Comparison of ENCODE assay signal across 8 cellular contexts in genomic region chr2:137964066-137964858, GRCh38. TPM values are rescaled to one million over a fixed set of nuclear protein-coding genes. Genes with fewer than 3 reads are reported as not detected.
DNase-seq lines count a peak whose midpoint lies in the region; ATAC-seq and TF ChIP-seq lines count a peak whose summit lies in the region.

Gene HNMT, plus strand, starts transcription at chr2:137964473. Its CDS starts 19 bp downstream, at chr2:137964492.

- H3K9me3 Mint-ChIP-seq in dendritic cell treated with granulocyte-macrophage colony-stimulating factor and Interleukin-4, amounts not matched to agents 40 ng/mL and 50 ng/mL, for 4 days: peaks cover 18% of the 10 kb centered on the region

- no peak for TF ChIP-seq EP300 in suprapubic skin (IDR thresholded peaks at IDR 0.05)

- TF ChIP-seq POLR2A in suprapubic skin (IDR thresholded peaks at IDR 0.05): no peak

- ATAC-seq in left lobe of liver: peak; percentile 83

- H3K27ac ChIP-seq in suprapubic skin: peak within 1 kb of the TSS; percentile 88

- H3K4me1 Mint-ChIP-seq in dendritic cell treated with granulocyte-macrophage colony-stimulating factor and Interleukin-4, amounts not matched to agents 40 ng/mL and 50 ng/mL, for 4 days (ENCODE audit: low read depth): peaks cover 65% of the 10 kb centered on the region

- no peaks in the 10 kb centered on the region for H3K27me3 Mint-ChIP-seq in dendritic cell treated with granulocyte-macrophage colony-stimulating factor and Interleukin-4, amounts not matched to agents 40 ng/mL and 50 ng/mL, for 4 days

- H3K4me3 ChIP-seq in suprapubic skin: peak within 1 kb of the TSS; percentile 44

- H3K27me3 ChIP-seq in suprapubic skin: no peaks in the 10 kb centered on the region

- WGBS in suprapubic skin: 14% methylated on average over 15 of the region's 15 CpGs

- TF ChIP-seq CTCF in suprapubic skin (IDR thresholded peaks at IDR 0.05): no peak

- peak within 1 kb of the TSS; percentile 96 for H3K27ac Mint-ChIP-seq in dendritic cell treated with granulocyte-macrophage colony-stimulating factor and Interleukin-4, amounts not matched to agents 40 ng/mL and 50 ng/mL, for 4 days

- intact Hi-C loops in dendritic cell treated with granulocyte-macrophage colony-stimulating factor and Interleukin-4, amounts not matched to agents 40 ng/mL and 50 ng/mL, for 4 days (cut with micrococcal nuclease): loop anchor here (5.0 kb wide), 1 partner anchor 538 kb away; the partner anchor contains the start of gene SPOPL

- H3K4me1 ChIP-seq in suprapubic skin: peaks cover 33% of the 10 kb centered on the region

- no peaks in the 10 kb centered on the region for H3K36me3 ChIP-seq in suprapubic skin

- DNase-seq in DMS 273 (lab: John Stamatoyannopoulos, UW; ENCODE audit: unreplicated experiment) (peak; percentile 73), NCI-H748 treated with DMSO at 0.1 percent for 48 hours (lab: John Stamatoyannopoulos, UW) (peak; percentile 25), left lobe of liver (ENCODE audit: low spot score) (peak; percentile 65), suprapubic skin (ENCODE audit: low spot score in 2 of 2) (peak; percentile 62 to 78), GDM1 (lab: John Stamatoyannopoulos, UW) (no peak), DMS79 (lab: John Stamatoyannopoulos, UW) (no peak)
- no peak for DNase-seq in activated T-cell treated with anti-CD3 and anti-CD28 coated beads, Interleukin-2, amount 50 U/mL, for 48 hours

- H3K36me3 Mint-ChIP-seq in dendritic cell treated with granulocyte-macrophage colony-stimulating factor and Interleukin-4, amounts not matched to agents 40 ng/mL and 50 ng/mL, for 4 days (ENCODE audit: low read depth): peaks cover 51% of the 10 kb centered on the region

- H3K9me3 ChIP-seq in suprapubic skin: no peaks in the 10 kb centered on the region

- H3K4me3 Mint-ChIP-seq in dendritic cell treated with granulocyte-macrophage colony-stimulating factor and Interleukin-4, amounts not matched to agents 40 ng/mL and 50 ng/mL, for 4 days: peak within 1 kb of the TSS; percentile 91

RNA-seq across cellular contexts. Expression of gene HNMT, which starts in this region (rescaled TPM):
- total RNA-seq in left lobe of liver: 46.2 TPM
- 10 to 100 TPM; 16.7 to 28.5 (median 19.9) TPM for total RNA-seq in suprapubic skin

Comparison
In these comparisons a context has a peak if more than half of its experiments do, and no peak if none do; other contexts are left out.
1. DNase-seq: peak in DMS 273 (single experiment), NCI-H748 treated with DMSO at 0.1 percent for 48 hours (single experiment), left lobe of liver (single experiment) and suprapubic skin (2 of 2); none in GDM1 (single experiment), activated T-cell treated with anti-CD3 and anti-CD28 coated beads, Interleukin-2, amount 50 U/mL, for 48 hours (0 of 2) and DMS79 (single experiment).